In genomic region chr1:8814870-8815269, GRCh38 we compare ENCODE assay signal across 8 cellular contexts. TPM values are rescaled to one million over a fixed set of nuclear protein-coding genes. Genes with fewer than 3 reads are reported as not detected.
A peak's percentile ranks its signal among the peaks of the same experiment; 100 is the strongest.
DNase-seq lines count a peak whose midpoint lies in the region; ATAC-seq and TF ChIP-seq lines count a peak whose summit lies in the region.

No MANE protein-coding gene starts in this region.

- no peaks in the 10 kb centered on the region for H3K9me2 ChIP-seq in Loucy (replicated peaks; ENCODE audit: low read depth, low read length)

- peaks cover 3% of the 10 kb centered on the region for H3K27me3 ChIP-seq in Loucy (ENCODE audit: insufficient read depth, low read length, poor library complexity, severe bottlenecking)
- H3K27me3 ChIP-seq in dorsolateral prefrontal cortex: no peaks in the 10 kb centered on the region
- H3K27me3 ChIP-seq in neuron (ENCODE audit: insufficient read depth, low read length): no peaks in the 10 kb centered on the region
- H3K27me3 ChIP-seq in adrenal gland: no peaks in the 10 kb centered on the region

- H2AFZ ChIP-seq in Loucy (ENCODE audit: low read length): no peak overlapping the region
- H2AFZ ChIP-seq in neuron (ENCODE audit: low read depth, low read length): no peak overlapping the region

- H3K27ac ChIP-seq in dorsolateral prefrontal cortex (peak overlapping the region; percentile 58 to 99 (median 95)), adrenal gland (peak overlapping the region in 2 of 5 donors; percentile 73 to 96)

- peak overlapping the region; percentile 86 for H3K4me2 ChIP-seq in Loucy (ENCODE audit: low read depth, low read length, poor library complexity, severe bottlenecking)

- peaks cover 74% of the 10 kb centered on the region for H3K79me2 ChIP-seq in Loucy (ENCODE audit: insufficient read depth, low read length)

- no peak for ATAC-seq in GM21447 (IDR thresholded peaks at IDR 0.05; ENCODE audit: unreplicated experiment)
- no peak for ATAC-seq in HG02623 (IDR thresholded peaks at IDR 0.05; ENCODE audit: unreplicated experiment)
- no peak for ATAC-seq in Right ventricle myocardium inferior

- peaks cover 48% of the 10 kb centered on the region for H4K20me1 ChIP-seq in Loucy (ENCODE audit: insufficient read depth, low read length, poor library complexity, severe bottlenecking)

- TF ChIP-seq CTCF in Loucy (conservative IDR thresholded peaks at IDR 0.05; ENCODE audit: low read length) (peak; percentile 61), dorsolateral prefrontal cortex (IDR thresholded peaks at IDR 0.05 in 54 of 56, conservative IDR thresholded peaks at IDR 0.05 in 2 of 56; ENCODE audit: low read depth in 1 of 56, partially characterized antibody in 56 of 56) (peak in 35 of 56 donors; percentile 11 to 54 (median 34)), adrenal gland (IDR thresholded peaks at IDR 0.05) (no peak)

- 34 to 45% (median 42%) methylated on average over 5 of the region's 5 CpGs for WGBS in adrenal gland, 4 donors

- H3K4me1 ChIP-seq in Loucy (ENCODE audit: insufficient read depth, low read length, poor library complexity, severe bottlenecking): peaks cover 48% of the 10 kb centered on the region
- peaks cover 21% of the 10 kb centered on the region for H3K4me1 ChIP-seq in neuron (ENCODE audit: insufficient read depth, low read length)
- peaks cover 39 to 46% of the 10 kb centered on the region in 2 donors for H3K4me1 ChIP-seq in adrenal gland (replicated peaks in 1 of 2)

- H3F3A ChIP-seq in Loucy (ENCODE audit: low read depth): peaks cover 5% of the 10 kb centered on the region; the same call in 1 of the 2 replicates

- peak overlapping the region; percentile 95 for H3K9ac ChIP-seq in Loucy (ENCODE audit: low read depth, low read length, poor library complexity, severe bottlenecking)

- intact Hi-C loops in dorsolateral prefrontal cortex (cut with DNase I): loop anchor here (2.0 to 10.0 kb wide), 5 partner anchors 32 to 93 kb away; partner anchors contain the start of gene ENO1 (in 1 of the 2)
- intact Hi-C loops in Right ventricle myocardium inferior (cut with DNase I): no loop called here
- intact Hi-C loops in adrenal gland (cut with DNase I): no loop called here

- H3K36me3 ChIP-seq in Loucy (ENCODE audit: insufficient read depth, low read length) (no peaks in the 10 kb centered on the region), neuron (ENCODE audit: insufficient read depth, low read length) (no peaks in the 10 kb centered on the region), adrenal gland (replicated peaks in 1 of 2) (no peaks in the 10 kb centered on the region)

- DNase-seq in DMS53 treated with DMSO at 0.1 percent for 48 hours (lab: John Stamatoyannopoulos, UW; ENCODE audit: unreplicated experiment) (peak; percentile 7), dorsolateral prefrontal cortex (no peak), Right ventricle myocardium inferior (ENCODE audit: missing footprints) (no peak), adrenal gland (no peak)

- TF ChIP-seq POLR2A in adrenal gland (IDR thresholded peaks at IDR 0.05): no peak

- H3K9me3 ChIP-seq in Loucy (ENCODE audit: insufficient read depth, low read depth, low read length) (no peaks in the 10 kb centered on the region), neuron (ENCODE audit: low read length) (no peaks in the 10 kb centered on the region), adrenal gland (replicated peaks in 1 of 3) (no peaks in the 10 kb centered on the region)

- H3K4me3 ChIP-seq in Loucy (ENCODE audit: low read length, poor library complexity, severe bottlenecking) (peak overlapping the region; percentile 99), dorsolateral prefrontal cortex (peak overlapping the region in 57 of 59 donors; percentile 32 to 94 (median 83)), neuron (ENCODE audit: low read length) (peak overlapping the region; percentile 83), adrenal gland (no peak overlapping the region)

RNA-seq across cellular contexts. Expression of gene RERE, which starts 2.6 kb away (rescaled TPM):
- total RNA-seq in dorsolateral prefrontal cortex (100 to 1,000 TPM; 286 to 583 (median 367) TPM), Right ventricle myocardium inferior (133 TPM), adrenal gland (100 to 1,000 TPM in 3 of 8 donors, 10 to 100 TPM in 5; 49.0 to 146 (median 81.4) TPM)
- polyA plus RNA-seq in adrenal gland: 10 to 100 TPM; 33.4 to 75.9 (median 41.6) TPM

Comparison
In these comparisons a context has a peak if more than half of its experiments do, and no peak if none do; other contexts are left out.
1. H3K4me3 ChIP-seq: peak in Loucy (single experiment), dorsolateral prefrontal cortex (57 of 59) and neuron (single experiment); none in adrenal gland (0 of 4).
2. CTCF ChIP-seq: peak in Loucy (single experiment) and dorsolateral prefrontal cortex (35 of 56); none in adrenal gland (0 of 6).
3. intact Hi-C loops: an anchor here in dorsolateral prefrontal cortex (2.0 to 10.0 kb wide); none called in Right ventricle myocardium inferior and adrenal gland.